ENCODE assay signal across 1 cellular context in the genomic region with DNA sequence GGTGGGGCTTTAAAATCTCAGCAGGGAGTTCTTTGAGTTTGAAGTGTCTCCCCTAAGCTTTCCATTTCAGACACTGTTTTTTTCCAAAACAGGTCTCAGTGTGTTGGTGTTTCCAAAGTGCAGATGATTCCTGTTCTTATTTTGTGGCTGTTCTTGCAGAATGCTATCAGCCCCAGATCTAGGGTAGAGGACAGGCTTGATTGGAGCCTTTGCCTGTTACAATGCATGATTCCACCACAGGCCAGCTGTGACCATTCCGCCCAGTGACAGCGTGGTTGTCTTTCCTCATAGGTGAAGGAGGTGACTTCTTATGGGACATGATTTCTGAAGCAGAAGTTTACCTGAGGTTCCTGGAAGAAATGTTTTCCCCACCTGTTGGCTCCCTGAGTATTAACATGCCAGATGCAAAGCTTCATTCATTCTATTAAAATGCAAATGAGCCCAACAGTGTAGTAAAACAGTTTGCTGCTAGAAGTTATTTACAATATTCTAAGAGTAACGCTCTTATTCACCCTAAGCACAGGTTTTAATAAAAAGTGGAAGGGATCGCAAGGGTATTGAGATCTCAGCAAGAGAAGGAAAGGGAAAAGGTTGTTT.
TF ChIP-seq lines count a peak whose summit lies in the region.

No MANE protein-coding gene starts in this region.

TF ChIP-seq in GM23338, 12 proteins besides CTCF, POLR2A, EP300 and RAD21 (continued from another document):
- TF ChIP-seq, protein P1, sequence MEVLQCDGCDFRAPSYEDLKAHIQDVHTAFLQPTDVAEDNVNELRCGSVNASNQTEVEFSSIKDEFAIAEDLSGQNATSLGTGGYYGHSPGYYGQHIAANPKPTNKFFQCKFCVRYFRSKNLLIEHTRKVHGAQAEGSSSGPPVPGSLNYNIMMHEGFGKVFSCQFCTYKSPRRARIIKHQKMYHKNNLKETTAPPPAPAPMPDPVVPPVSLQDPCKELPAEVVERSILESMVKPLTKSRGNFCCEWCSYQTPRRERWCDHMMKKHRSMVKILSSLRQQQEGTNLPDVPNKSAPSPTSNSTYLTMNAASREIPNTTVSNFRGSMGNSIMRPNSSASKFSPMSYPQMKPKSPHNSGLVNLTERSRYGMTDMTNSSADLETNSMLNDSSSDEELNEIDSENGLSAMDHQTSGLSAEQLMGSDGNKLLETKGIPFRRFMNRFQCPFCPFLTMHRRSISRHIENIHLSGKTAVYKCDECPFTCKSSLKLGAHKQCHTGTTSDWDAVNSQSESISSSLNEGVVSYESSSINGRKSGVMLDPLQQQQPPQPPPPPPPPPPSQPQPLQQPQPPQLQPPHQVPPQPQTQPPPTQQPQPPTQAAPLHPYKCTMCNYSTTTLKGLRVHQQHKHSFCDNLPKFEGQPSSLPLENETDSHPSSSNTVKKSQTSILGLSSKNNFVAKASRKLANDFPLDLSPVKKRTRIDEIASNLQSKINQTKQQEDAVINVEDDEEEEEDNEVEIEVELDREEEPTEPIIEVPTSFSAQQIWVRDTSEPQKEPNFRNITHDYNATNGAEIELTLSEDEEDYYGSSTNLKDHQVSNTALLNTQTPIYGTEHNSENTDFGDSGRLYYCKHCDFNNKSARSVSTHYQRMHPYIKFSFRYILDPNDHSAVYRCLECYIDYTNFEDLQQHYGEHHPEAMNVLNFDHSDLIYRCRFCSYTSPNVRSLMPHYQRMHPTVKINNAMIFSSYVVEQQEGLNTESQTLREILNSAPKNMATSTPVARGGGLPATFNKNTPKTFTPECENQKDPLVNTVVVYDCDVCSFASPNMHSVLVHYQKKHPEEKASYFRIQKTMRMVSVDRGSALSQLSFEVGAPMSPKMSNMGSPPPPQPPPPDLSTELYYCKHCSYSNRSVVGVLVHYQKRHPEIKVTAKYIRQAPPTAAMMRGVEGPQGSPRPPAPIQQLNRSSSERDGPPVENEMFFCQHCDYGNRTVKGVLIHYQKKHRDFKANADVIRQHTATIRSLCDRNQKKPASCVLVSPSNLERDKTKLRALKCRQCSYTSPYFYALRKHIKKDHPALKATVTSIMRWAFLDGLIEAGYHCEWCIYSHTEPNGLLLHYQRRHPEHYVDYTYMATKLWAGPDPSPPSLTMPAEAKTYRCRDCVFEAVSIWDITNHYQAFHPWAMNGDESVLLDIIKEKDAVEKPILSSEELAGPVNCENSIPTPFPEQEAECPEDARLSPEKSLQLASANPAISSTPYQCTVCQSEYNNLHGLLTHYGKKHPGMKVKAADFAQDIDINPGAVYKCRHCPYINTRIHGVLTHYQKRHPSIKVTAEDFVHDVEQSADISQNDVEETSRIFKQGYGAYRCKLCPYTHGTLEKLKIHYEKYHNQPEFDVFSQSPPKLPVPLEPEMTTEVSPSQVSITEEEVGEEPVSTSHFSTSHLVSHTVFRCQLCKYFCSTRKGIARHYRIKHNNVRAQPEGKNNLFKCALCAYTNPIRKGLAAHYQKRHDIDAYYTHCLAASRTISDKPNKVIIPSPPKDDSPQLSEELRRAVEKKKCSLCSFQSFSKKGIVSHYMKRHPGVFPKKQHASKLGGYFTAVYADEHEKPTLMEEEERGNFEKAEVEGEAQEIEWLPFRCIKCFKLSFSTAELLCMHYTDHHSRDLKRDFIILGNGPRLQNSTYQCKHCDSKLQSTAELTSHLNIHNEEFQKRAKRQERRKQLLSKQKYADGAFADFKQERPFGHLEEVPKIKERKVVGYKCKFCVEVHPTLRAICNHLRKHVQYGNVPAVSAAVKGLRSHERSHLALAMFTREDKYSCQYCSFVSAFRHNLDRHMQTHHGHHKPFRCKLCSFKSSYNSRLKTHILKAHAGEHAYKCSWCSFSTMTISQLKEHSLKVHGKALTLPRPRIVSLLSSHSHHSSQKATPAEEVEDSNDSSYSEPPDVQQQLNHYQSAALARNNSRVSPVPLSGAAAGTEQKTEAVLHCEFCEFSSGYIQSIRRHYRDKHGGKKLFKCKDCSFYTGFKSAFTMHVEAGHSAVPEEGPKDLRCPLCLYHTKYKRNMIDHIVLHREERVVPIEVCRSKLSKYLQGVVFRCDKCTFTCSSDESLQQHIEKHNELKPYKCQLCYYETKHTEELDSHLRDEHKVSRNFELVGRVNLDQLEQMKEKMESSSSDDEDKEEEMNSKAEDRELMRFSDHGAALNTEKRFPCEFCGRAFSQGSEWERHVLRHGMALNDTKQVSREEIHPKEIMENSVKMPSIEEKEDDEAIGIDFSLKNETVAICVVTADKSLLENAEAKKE (CRISPR knock-in tag; IDR thresholded peaks at IDR 0.05), result peak; percentile 44; the same call in 1 of the 2 replicates
